12 cellular contexts compared by ENCODE assay signal in genomic region chr9:23829580-23830458, GRCh38. TPM values are rescaled to one million over a fixed set of nuclear protein-coding genes. Genes with fewer than 3 reads are reported as not detected.
DNase-seq lines count a peak whose midpoint lies in the region; ATAC-seq and TF ChIP-seq lines count a peak whose summit lies in the region.
"Had no signal": no experiment of that assay in that cellular context is flagged by ENCODE, and none has a peak within 500 bp of the region (broad histone marks: within the 10 kb centered on the region; RNA-seq: fewer than 3 reads in every experiment).

No MANE protein-coding gene starts in this region.

- 1 to 3% (median 2%) methylated on average over 21 of the region's 21 CpGs for WGBS in heart left ventricle, 4 donors

- no peaks in the 10 kb centered on the region for H3K9me3 ChIP-seq in cardiac muscle cell (ENCODE audit: low read depth)
- H3K9me3 ChIP-seq in heart left ventricle = no peaks in the 10 kb centered on the region
- H3K9me3 ChIP-seq in CD8-positive, alpha-beta T cell (ENCODE audit: low read length) = no peaks in the 10 kb centered on the region
- H3K9me3 ChIP-seq: ovary had no signal

- H3K4me3 Mint-ChIP-seq in CD8-positive, alpha-beta T cell = no peak overlapping the region
- H3K4me3 Mint-ChIP-seq: activated T-helper 17 cell treated with anti-CD3 and anti-CD28 coated beads, Interleukin-2, amount 50 U/mL, for 72 hours had no signal

- no peaks in the 10 kb centered on the region for H3K4me1 Mint-ChIP-seq in CD8-positive, alpha-beta T cell (ENCODE audit: low read depth)
- H3K4me1 Mint-ChIP-seq: activated T-helper 17 cell treated with anti-CD3 and anti-CD28 coated beads, Interleukin-2, amount 50 U/mL, for 72 hours had no signal

- H3K4me1 ChIP-seq in cardiac muscle cell (ENCODE audit: low read depth) (peaks cover 9% of the 10 kb centered on the region), heart left ventricle (peaks cover 0 to 17% (median 5%) of the 10 kb centered on the region in 12 donors)
- peaks cover 7% of the 10 kb centered on the region for H3K4me1 ChIP-seq in CD8-positive, alpha-beta T cell (ENCODE audit: insufficient read depth, low read length)

- no peak overlapping the region for H3K27ac Mint-ChIP-seq in CD8-positive, alpha-beta T cell
- H3K27ac Mint-ChIP-seq: activated T-helper 17 cell treated with anti-CD3 and anti-CD28 coated beads, Interleukin-2, amount 50 U/mL, for 72 hours had no signal

- TF ChIP-seq CTCF in cardiac muscle cell (IDR thresholded peaks at IDR 0.05; ENCODE audit: low read depth, low read length) = no peak
- no peak for TF ChIP-seq CTCF in heart left ventricle (IDR thresholded peaks at IDR 0.05)
- TF ChIP-seq CTCF in CD8-positive, alpha-beta T cell (IDR thresholded peaks at IDR 0.05) = no peak

- H3K36me3 Mint-ChIP-seq in CD8-positive, alpha-beta T cell = no peaks in the 10 kb centered on the region

- peaks cover 36% of the 10 kb centered on the region for H3K27me3 Mint-ChIP-seq in CD8-positive, alpha-beta T cell (ENCODE audit: low read depth)

- POLR2A ChIA-PET in CD8-positive, alpha-beta T cell (lab: Charles Lee) = no interaction called here

- peak; percentile 16 to 77 for DNase-seq in cardiac muscle cell (ENCODE audit: low read depth in 1 of 2, low spot score in 1 of 2)
- DNase-seq in heart left ventricle = no peak
- DNase-seq in astrocyte of the hippocampus (ENCODE audit: low read depth, low spot score) = peak; percentile 52
- DNase-seq in islet precursor cell = peak; percentile 66
- DNase-seq in CD8-positive, alpha-beta T cell = no peak
- DNase-seq in DMS114 treated with DMSO at 0.1 percent for 48 hours (lab: John Stamatoyannopoulos, UW; ENCODE audit: unreplicated experiment) = no peak
- DNase-seq: hippocampal formation, NCI-H1930, ovary had no signal

- H3K27ac ChIP-seq in cardiac muscle cell = no peak overlapping the region
- H3K27ac ChIP-seq in heart left ventricle = no peak overlapping the region
- H3K27ac ChIP-seq in CD8-positive, alpha-beta T cell (ENCODE audit: low read depth, low read length) = no peak overlapping the region
- H3K27ac ChIP-seq: ovary had no signal

- H3K9me3 Mint-ChIP-seq in CD8-positive, alpha-beta T cell = peaks cover 6% of the 10 kb centered on the region

- intact Hi-C loops in heart left ventricle (cut with DNase I) = no loop called here
- intact Hi-C loops in CD8-positive, alpha-beta T cell (cut with DNase I, micrococcal nuclease) = no loop called here

- peak overlapping the region; percentile 8 for H3K4me3 ChIP-seq in cardiac muscle cell
- H3K4me3 ChIP-seq in heart left ventricle = no peak overlapping the region
- H3K4me3 ChIP-seq in CD8-positive, alpha-beta T cell (ENCODE audit: low read depth, low read length) = no peak overlapping the region
- H3K4me3 ChIP-seq: ovary had no signal

- H3K36me3 ChIP-seq in cardiac muscle cell (no peaks in the 10 kb centered on the region), heart left ventricle (no peaks in the 10 kb centered on the region)
- H3K36me3 ChIP-seq in CD8-positive, alpha-beta T cell (ENCODE audit: insufficient read depth, low read length) = no peaks in the 10 kb centered on the region
- H3K36me3 ChIP-seq: ovary had no signal

- ATAC-seq in heart left ventricle = no peak
- ATAC-seq in CD8-positive, alpha-beta T cell = no peak
- ATAC-seq in HG03460 (IDR thresholded peaks at IDR 0.05; ENCODE audit: unreplicated experiment) = no peak
- ATAC-seq in GM21360 (IDR thresholded peaks at IDR 0.05; ENCODE audit: unreplicated experiment) = no peak
- ATAC-seq: activated T-helper 17 cell treated with anti-CD3 and anti-CD28 coated beads, Interleukin-2, amount 50 U/mL, for 72 hours had no signal

- TF ChIP-seq POLR2A in heart left ventricle (IDR thresholded peaks at IDR 0.05) = no peak

- CTCF ChIA-PET in CD8-positive, alpha-beta T cell (lab: Charles Lee) = no interaction called here

- H3K27me3 ChIP-seq in cardiac muscle cell (peaks cover 63% of the 10 kb centered on the region), heart left ventricle (peaks cover 7 to 96% (median 72%) of the 10 kb centered on the region in 9 donors)
- no peaks in the 10 kb centered on the region for H3K27me3 ChIP-seq in CD8-positive, alpha-beta T cell (ENCODE audit: insufficient read depth, low read length)
- H3K27me3 ChIP-seq: ovary had no signal

RNA-seq across cellular contexts. Expression of gene ELAVL2, which starts 3.8 kb away (rescaled TPM):
- total RNA-seq in cardiac muscle cell = 4.1 and 11.2 TPM in 2 replicates
- 3.2 and 9.8 TPM in 2 replicates for polyA plus RNA-seq in cardiac muscle cell
- under 1 TPM in 5 of 9 donors, not detected in 4; 0.08 to 0.30 (median 0.19) TPM for total RNA-seq in heart left ventricle
- polyA plus RNA-seq in heart left ventricle = not detected
- not detected for total RNA-seq in CD8-positive, alpha-beta T cell
- total RNA-seq: activated T-helper 17 cell treated with anti-CD3 and anti-CD28 coated beads, Interleukin-2, amount 50 U/mL, for 72 hours had no signal

Comparison
In these comparisons a context has a peak if more than half of its experiments do, and no peak if none do; other contexts are left out.
1. DNase-seq: peak in cardiac muscle cell (2 of 2), astrocyte of the hippocampus (single experiment) and islet precursor cell (single experiment); none in heart left ventricle (0 of 5), CD8-positive, alpha-beta T cell (0 of 7) and DMS114 treated with DMSO at 0.1 percent for 48 hours (single experiment).